ENCODE assay signal across 22 cellular contexts in genomic region chr5:2536632-2537031, GRCh38.
"Had no signal": no experiment of that assay in that cellular context is flagged by ENCODE, and none has a peak within 500 bp of the region (broad histone marks: within the 10 kb centered on the region; RNA-seq: fewer than 3 reads in every experiment).

No MANE protein-coding gene starts in this region.

- DNase-seq: colonic mucosa; effector CD8-positive, alpha-beta T cell; gastrocnemius medialis; left ventricle myocardium inferior; lower lobe of right lung; midbrain; naive B cell; occipital lobe; small intestine; stimulated activated CD4-positive, alpha-beta T cell treated with anti-CD3 and anti-CD28 coated beads, Interleukin-12 subunit alpha, Interleukin-12 subunit beta, amount 100 ng/mL, for 4 hours; stimulated activated CD4-positive, alpha-beta T cell treated with anti-CD3 and anti-CD28 coated beads, Interleukin-2, amount 100 ng/mL, for 48 hours; stimulated activated naive CD4-positive, alpha-beta T cell treated with Interleukin-2 at 50 U/mL for 16 hours; trophoblast cell had no signal

- H3K4me1 ChIP-seq: colonic mucosa, gastrocnemius medialis, left ventricle myocardium inferior, lower lobe of right lung, parathyroid adenoma, prostate gland had no signal

- H3K27ac ChIP-seq: cardiac muscle cell, colonic mucosa, gastrocnemius medialis, left ventricle myocardium inferior, lower lobe of right lung, parathyroid adenoma, prostate gland had no signal

- H3K27ac Mint-ChIP-seq: memory B cell, naive B cell, nephron had no signal

- H3K79me2 ChIP-seq: parathyroid adenoma had no signal

- H3K36me3 Mint-ChIP-seq: memory B cell, naive B cell had no signal

- H3K36me3 ChIP-seq: cardiac muscle cell, colonic mucosa, gastrocnemius medialis, left ventricle myocardium inferior, lower lobe of right lung, prostate gland had no signal

- H3K9ac ChIP-seq: parathyroid adenoma had no signal

- FAIRE-seq: endometrium, keratinocyte, small intestine, urothelium cell line had no signal

- H3K27me3 Mint-ChIP-seq: naive B cell had no signal

- H3K4me1 Mint-ChIP-seq: memory B cell, naive B cell, nephron had no signal

- H3K27me3 ChIP-seq: cardiac muscle cell, colonic mucosa, gastrocnemius medialis had no signal

- H2AFZ ChIP-seq: parathyroid adenoma had no signal

- H3K4me3 Mint-ChIP-seq: memory B cell, naive B cell, nephron had no signal

- H3K4me3 ChIP-seq: cardiac muscle cell, colonic mucosa, gastrocnemius medialis, left ventricle myocardium inferior, lower lobe of right lung, prostate gland had no signal

- H3K9me3 ChIP-seq: colonic mucosa, gastrocnemius medialis, prostate gland had no signal

- ATAC-seq: esophagus mucosa, gastrocnemius medialis, lower lobe of right lung had no signal
